In genomic region chr15:98666441-98666840, GRCh38 we compare ENCODE assay signal across 19 cellular contexts.
"Had no signal": no experiment of that assay in that cellular context is flagged by ENCODE, and none has a peak within 500 bp of the region (broad histone marks: within the 10 kb centered on the region; RNA-seq: fewer than 3 reads in every experiment).

No MANE protein-coding gene starts in this region.

- H3K27me3 Mint-ChIP-seq: activated naive CD8-positive, alpha-beta T cell treated with anti-CD3 and anti-CD28 coated beads, Interleukin-2, amount 50 U/mL, for 24 hours; progenitor cell of endocrine pancreas had no signal

- H3K9me3 Mint-ChIP-seq: activated naive CD8-positive, alpha-beta T cell treated with anti-CD3 and anti-CD28 coated beads, Interleukin-2, amount 50 U/mL, for 24 hours; natural killer cell had no signal

- ATAC-seq: activated naive CD8-positive, alpha-beta T cell treated with anti-CD3 and anti-CD28 coated beads, Interleukin-2, amount 50 U/mL, for 24 hours; esophagus mucosa; left lung; mucosa of descending colon; natural killer cell had no signal

- H3K4me3 Mint-ChIP-seq: activated B cell treated with CpG ODN at 0.5 μM for 24 hours; activated naive CD8-positive, alpha-beta T cell treated with anti-CD3 and anti-CD28 coated beads, Interleukin-2, amount 50 U/mL, for 24 hours; natural killer cell had no signal

- H3K27ac ChIP-seq: left lung, transverse colon had no signal

- H3K36me3 Mint-ChIP-seq: natural killer cell had no signal

- H3K4me3 ChIP-seq: ascending aorta, left lung, mucosa of descending colon, right atrium auricular region, transverse colon had no signal

- H3K27ac Mint-ChIP-seq: activated B cell treated with CpG ODN at 0.5 μM for 24 hours; activated naive CD8-positive, alpha-beta T cell treated with anti-CD3 and anti-CD28 coated beads, Interleukin-2, amount 50 U/mL, for 24 hours; natural killer cell had no signal

- H3K4me1 Mint-ChIP-seq: activated B cell treated with CpG ODN at 0.5 μM for 24 hours had no signal

- DNase-seq: activated B cell treated with CpG ODN at 0.5 μM for 24 hours; activated CD4-positive, alpha-beta T cell treated with anti-CD3 and anti-CD28 coated beads for 48 hours; activated CD8-positive, alpha-beta memory T cell treated with anti-CD3 and anti-CD28 coated beads, Interleukin-2, amount 50 U/mL, for 48 hours; activated naive CD4-positive, alpha-beta T cell; activated naive CD8-positive, alpha-beta T cell treated with anti-CD3 and anti-CD28 coated beads, Interleukin-2, amount 50 U/mL, for 24 hours; kidney; left lung; mucosa of descending colon; natural killer cell; nucleus accumbens; stimulated activated CD4-positive, alpha-beta T cell treated with anti-CD3 and anti-CD28 coated beads, Interleukin-15, amount 100 ng/mL, for 24 hours; stimulated activated CD4-positive, alpha-beta T cell treated with anti-CD3 and anti-CD28 coated beads, Interleukin-4, amount 100 ng/mL, for 24 hours; stimulated activated naive CD4-positive, alpha-beta T cell treated with Interleukin-2 at 50 U/mL for 16 hours; T-helper 2 cell; transverse colon had no signal

- H3K9me3 ChIP-seq: ascending aorta, left lung, mucosa of descending colon, right atrium auricular region, transverse colon had no signal

- H3K36me3 ChIP-seq: ascending aorta, left lung, right atrium auricular region, transverse colon had no signal

- H3K27me3 ChIP-seq: ascending aorta, left lung, right atrium auricular region, transverse colon had no signal
